1 cellular context compared by ENCODE assay signal in genomic region chr12:25436206-25436912, GRCh38.
TF ChIP-seq lines count a peak whose summit lies in the region.

No MANE protein-coding gene starts in this region.

TF ChIP-seq in GM23338, 12 proteins besides CTCF, POLR2A, EP300 and RAD21 (continued from another document):
- TF ChIP-seq ZNF462 (CRISPR knock-in tag; IDR thresholded peaks at IDR 0.05) = no peak
- TF ChIP-seq POLR2AphosphoS5 (IDR thresholded peaks at IDR 0.05; ENCODE audit: low read depth) = no peak
- TF ChIP-seq, protein P1, sequence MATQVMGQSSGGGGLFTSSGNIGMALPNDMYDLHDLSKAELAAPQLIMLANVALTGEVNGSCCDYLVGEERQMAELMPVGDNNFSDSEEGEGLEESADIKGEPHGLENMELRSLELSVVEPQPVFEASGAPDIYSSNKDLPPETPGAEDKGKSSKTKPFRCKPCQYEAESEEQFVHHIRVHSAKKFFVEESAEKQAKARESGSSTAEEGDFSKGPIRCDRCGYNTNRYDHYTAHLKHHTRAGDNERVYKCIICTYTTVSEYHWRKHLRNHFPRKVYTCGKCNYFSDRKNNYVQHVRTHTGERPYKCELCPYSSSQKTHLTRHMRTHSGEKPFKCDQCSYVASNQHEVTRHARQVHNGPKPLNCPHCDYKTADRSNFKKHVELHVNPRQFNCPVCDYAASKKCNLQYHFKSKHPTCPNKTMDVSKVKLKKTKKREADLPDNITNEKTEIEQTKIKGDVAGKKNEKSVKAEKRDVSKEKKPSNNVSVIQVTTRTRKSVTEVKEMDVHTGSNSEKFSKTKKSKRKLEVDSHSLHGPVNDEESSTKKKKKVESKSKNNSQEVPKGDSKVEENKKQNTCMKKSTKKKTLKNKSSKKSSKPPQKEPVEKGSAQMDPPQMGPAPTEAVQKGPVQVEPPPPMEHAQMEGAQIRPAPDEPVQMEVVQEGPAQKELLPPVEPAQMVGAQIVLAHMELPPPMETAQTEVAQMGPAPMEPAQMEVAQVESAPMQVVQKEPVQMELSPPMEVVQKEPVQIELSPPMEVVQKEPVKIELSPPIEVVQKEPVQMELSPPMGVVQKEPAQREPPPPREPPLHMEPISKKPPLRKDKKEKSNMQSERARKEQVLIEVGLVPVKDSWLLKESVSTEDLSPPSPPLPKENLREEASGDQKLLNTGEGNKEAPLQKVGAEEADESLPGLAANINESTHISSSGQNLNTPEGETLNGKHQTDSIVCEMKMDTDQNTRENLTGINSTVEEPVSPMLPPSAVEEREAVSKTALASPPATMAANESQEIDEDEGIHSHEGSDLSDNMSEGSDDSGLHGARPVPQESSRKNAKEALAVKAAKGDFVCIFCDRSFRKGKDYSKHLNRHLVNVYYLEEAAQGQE (IDR thresholded peaks at IDR 0.05; ENCODE audit: unreplicated experiment) = no peak
